ENCODE assay signal across 7 cellular contexts in the genomic region with DNA sequence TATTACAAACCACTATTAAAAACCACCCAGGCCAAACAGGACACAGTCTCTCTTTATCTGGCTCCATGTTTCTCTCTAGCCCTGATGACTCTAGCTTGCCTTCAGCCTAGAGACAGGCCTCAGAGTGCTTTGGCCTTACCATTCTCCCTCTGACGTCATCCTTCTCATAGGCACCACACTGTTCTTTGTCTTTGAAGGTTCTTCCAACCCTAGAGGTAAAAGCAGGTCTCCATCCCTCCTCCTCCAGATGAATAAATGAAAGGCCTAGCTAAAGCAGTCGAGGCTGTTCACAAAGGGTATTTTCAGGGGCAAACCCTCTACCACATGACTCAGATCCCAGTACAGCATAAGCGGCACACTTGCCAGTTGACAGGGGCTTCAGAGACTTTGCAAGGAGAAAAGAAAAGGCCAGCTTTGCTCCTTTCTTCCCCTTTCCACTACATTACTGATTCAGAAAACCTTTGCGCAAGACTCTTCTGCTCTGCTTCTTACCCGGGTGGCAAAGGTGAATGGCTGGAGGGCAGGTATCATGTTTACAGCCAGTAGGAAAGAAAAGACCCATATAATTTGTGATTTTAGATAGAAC. TPM values are rescaled to one million over a fixed set of nuclear protein-coding genes. Genes with fewer than 3 reads are reported as not detected.
DNase-seq lines count a peak whose midpoint lies in the region; ATAC-seq, FAIRE-seq and TF ChIP-seq lines count a peak whose summit lies in the region.

No MANE protein-coding gene starts in this region.

- CTCF ChIA-PET in PC-9 (lab: Charles Lee), result interaction anchor here (0.5 kb wide), 1 partner anchor 984 kb away, joined by 5 read pairs; no protein-coding TSS in a partner anchor

- POLR2A ChIA-PET in PC-9 (lab: Charles Lee; ENCODE audit: unreplicated experiment), result interaction anchor here (0.6 to 0.7 kb wide), 3 partner anchors 21 to 220 kb away, joined by 3 to 6 read pairs (median 5); no protein-coding TSS in a partner anchor

- peak overlapping the region; percentile 70 for H3K4me2 ChIP-seq in PC-9

- H3K27ac ChIP-seq in PC-9, result peak overlapping the region; percentile 86
- peak overlapping the region; percentile 34 for H3K27ac ChIP-seq in muscle layer of duodenum (ENCODE audit: low read length)

- H2AFZ ChIP-seq in PC-9, result peak overlapping the region; percentile 20; the same call in 1 of the 2 replicates

- H3K4me3 ChIP-seq in PC-9 (peak overlapping the region; percentile 33; the same call in 1 of the 2 replicates), muscle layer of duodenum (ENCODE audit: low read depth in 1 of 2, low read length in 2 of 2) (no peak overlapping the region)

- BruUV-seq in PC-9 (replicated peaks; lab: Mats Ljungman, UMichigan), result no TSS peak

- intact Hi-C loops in PC-9 (cut with micrococcal nuclease; ENCODE audit: unreplicated experiment), result loop anchor here (1.0 kb wide), 1 partner anchor 7 kb away; no protein-coding TSS in a partner anchor

- peaks cover 19% of the 10 kb centered on the region; the same call in 1 of the 2 replicates for H3K9me3 ChIP-seq in PC-9 (ENCODE audit: insufficient read depth, low read depth)
- no peaks in the 10 kb centered on the region for H3K9me3 ChIP-seq in muscle layer of duodenum (ENCODE audit: control insufficient read depth in 1 of 2, low read length in 2 of 2)

- H3K27me3 ChIP-seq in PC-9 (ENCODE audit: insufficient read depth, low read depth) (no peaks in the 10 kb centered on the region), muscle layer of duodenum (ENCODE audit: low read depth, low read length) (no peaks in the 10 kb centered on the region)

- peak; percentile 43 for ATAC-seq in GM21723 (IDR thresholded peaks at IDR 0.05; ENCODE audit: unreplicated experiment)

- no peak for TF ChIP-seq CTCF in PC-9 (conservative IDR thresholded peaks at IDR 0.05)

- peaks cover 98% of the 10 kb centered on the region for H3K79me2 ChIP-seq in PC-9 (ENCODE audit: low read depth)

- H3K36me3 ChIP-seq in PC-9 (ENCODE audit: low read depth) (peaks cover 33% of the 10 kb centered on the region), muscle layer of duodenum (ENCODE audit: control insufficient read depth in 1 of 2, insufficient read depth in 2 of 2, low read length in 2 of 2) (no peaks in the 10 kb centered on the region)

- DNase-seq in GM18507 (ENCODE audit: extremely low spot score, insufficient read length, low read depth) (no peak), PC-9 (peak; percentile 58 to 94), NCI-H128 (lab: John Stamatoyannopoulos, UW; ENCODE audit: unreplicated experiment) (no peak), cerebellum (ENCODE audit: low spot score) (no peak), DMS 273 treated with DMSO at 0.1 percent for 48 hours (lab: John Stamatoyannopoulos, UW) (no peak)

- H3K9me2 ChIP-seq in PC-9 (ENCODE audit: insufficient read depth), result no peaks in the 10 kb centered on the region

- FAIRE-seq in GM18507 (lab: Jason Lieb, UNC), result peak; percentile 57

- H4K20me1 ChIP-seq in PC-9 (ENCODE audit: insufficient read depth), result no peaks in the 10 kb centered on the region; the same call in none of the 2 replicates

- H3K4me1 ChIP-seq in PC-9 (replicated peaks; ENCODE audit: insufficient read depth) (peaks cover 63% of the 10 kb centered on the region), muscle layer of duodenum (ENCODE audit: control insufficient read depth in 1 of 2, insufficient read depth in 2 of 2, low read length in 2 of 2) (no peaks in the 10 kb centered on the region)

- peaks cover 53% of the 10 kb centered on the region for H3F3A ChIP-seq in PC-9 (ENCODE audit: insufficient read depth, low read depth)

RNA-seq across cellular contexts. Expression of gene NFE2L3, which starts 14.8 kb away (rescaled TPM):
- 44.2 and 49.1 TPM in 2 replicates for total RNA-seq in PC-9 (2021)
- 11.7 TPM for total RNA-seq in cerebellum

RNA-seq across cellular contexts. Expression of gene HNRNPA2B1, which starts 33.8 kb away (rescaled TPM):
- 526 and 792 TPM in 2 replicates for total RNA-seq in PC-9 (2021)
- 193 TPM for total RNA-seq in cerebellum

RNA-seq across cellular contexts. Expression of gene CBX3, which starts 34.8 kb away (rescaled TPM):
- total RNA-seq in PC-9 (2021) (282 and 308 TPM in 2 replicates), cerebellum (122 TPM)

Comparison
In these comparisons a context has a peak if more than half of its experiments do, and no peak if none do; other contexts are left out.
1. DNase-seq: peak in PC-9 (2 of 2); none in GM18507 (single experiment), NCI-H128 (single experiment), cerebellum (single experiment) and DMS 273 treated with DMSO at 0.1 percent for 48 hours (single experiment).